17 cellular contexts compared by ENCODE assay signal in the genomic region with DNA sequence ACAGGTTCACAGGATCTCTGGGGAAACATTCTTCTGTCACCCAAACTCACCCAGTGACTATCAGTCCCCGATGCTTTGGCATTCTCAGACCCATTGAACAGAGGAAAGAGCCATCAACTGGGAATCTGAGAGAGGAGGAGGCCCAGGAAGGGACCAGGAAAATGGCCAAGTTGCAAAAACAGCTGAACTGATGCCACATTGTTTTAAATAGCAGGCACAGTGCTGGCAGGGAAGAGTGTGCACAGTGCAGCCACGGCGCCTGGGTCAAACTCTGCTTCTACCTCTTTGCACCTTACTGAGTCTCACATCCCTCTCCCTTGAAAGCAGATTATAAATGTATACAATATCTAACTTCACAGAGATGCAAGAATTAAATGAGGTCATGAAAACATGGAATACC.
DNase-seq lines count a peak whose midpoint lies in the region; ATAC-seq and TF ChIP-seq lines count a peak whose summit lies in the region.
"Had no signal": no experiment of that assay in that cellular context is flagged by ENCODE, and none has a peak within 500 bp of the region (broad histone marks: within the 10 kb centered on the region; RNA-seq: fewer than 3 reads in every experiment).

No MANE protein-coding gene starts in this region.

- peaks cover 20% of the 10 kb centered on the region for H3K4me1 Mint-ChIP-seq in T-helper 17 cell

- H3K27me3 ChIP-seq in dorsolateral prefrontal cortex (no peaks in the 10 kb centered on the region), psoas muscle (ENCODE audit: insufficient read depth in 3 of 3, low read length in 2 of 3) (no peaks in the 10 kb centered on the region)
- H3K27me3 ChIP-seq: pancreas had no signal

- peak overlapping the region in 35 of 59 donors; percentile 0 to 45 (median 28) for H3K4me3 ChIP-seq in dorsolateral prefrontal cortex
- no peak overlapping the region for H3K4me3 ChIP-seq in psoas muscle
- H3K4me3 ChIP-seq: coronary artery, mucosa of descending colon, pancreas, smooth muscle cell had no signal

- peaks cover 2% of the 10 kb centered on the region for H3K36me3 Mint-ChIP-seq in T-helper 17 cell (ENCODE audit: low read depth)

- H3K36me3 ChIP-seq in psoas muscle (ENCODE audit: insufficient read depth in 1 of 2, low read depth in 1 of 2): no peaks in the 10 kb centered on the region
- H3K36me3 ChIP-seq: pancreas had no signal

- peak overlapping the region; percentile 14 for H3K27ac Mint-ChIP-seq in T-helper 17 cell

- H3K27ac ChIP-seq in dorsolateral prefrontal cortex (peak overlapping the region in 45 of 59 donors; percentile 2 to 85 (median 71)), psoas muscle (no peak overlapping the region)
- H3K27ac ChIP-seq: coronary artery, pancreas had no signal

- peaks cover 10% of the 10 kb centered on the region for H3K27me3 Mint-ChIP-seq in T-helper 17 cell

- no peak overlapping the region for H3K4me3 Mint-ChIP-seq in T-helper 17 cell

- peaks cover 17% of the 10 kb centered on the region for H3K4me1 ChIP-seq in psoas muscle
- H3K4me1 ChIP-seq: pancreas had no signal

- TF ChIP-seq CTCF in dorsolateral prefrontal cortex (IDR thresholded peaks at IDR 0.05 in 54 of 56, conservative IDR thresholded peaks at IDR 0.05 in 2 of 56; ENCODE audit: low read depth in 1 of 56, partially characterized antibody in 56 of 56): no peak
- no peak for TF ChIP-seq CTCF in psoas muscle (IDR thresholded peaks at IDR 0.05)

- intact Hi-C loops in dorsolateral prefrontal cortex (cut with DNase I) (no loop called here), psoas muscle (cut with DNase I) (no loop called here)

- DNase-seq in T-helper 17 cell: no peak
- peak in 7 of 10 donors; percentile 55 to 85 (median 67) for DNase-seq in dorsolateral prefrontal cortex
- DNase-seq in medulla oblongata (ENCODE audit: extremely low spot score): peak; percentile 88
- no peak for DNase-seq in psoas muscle
- no peak for DNase-seq in dedifferentiated amniotic fluid mesenchymal stem cell (ENCODE audit: extremely low spot score)
- DNase-seq in CD1c-positive myeloid dendritic cell (ENCODE audit: extremely low spot score): no peak
- DNase-seq: activated CD4-positive, alpha-beta T cell treated with anti-CD3 and anti-CD28 coated beads for 48 hours; activated gamma-delta T cell; AML-193; GOT3; mucosa of descending colon; NCI-H2029; OCI-M1; pancreas had no signal

- ATAC-seq in T-helper 17 cell (no peak), psoas muscle (peak; percentile 70 to 88 (median 80)), HG02852 (IDR thresholded peaks at IDR 0.05; ENCODE audit: unreplicated experiment) (no peak)
- ATAC-seq: mucosa of descending colon had no signal

- 14 to 31% (median 25%) methylated on average over 3 of the region's 3 CpGs for WGBS in psoas muscle, 3 donors

- no peaks in the 10 kb centered on the region for H3K9me3 ChIP-seq in T-helper 17 cell (ENCODE audit: control insufficient read depth, low read length, poor library complexity, severe bottlenecking)
- H3K9me3 ChIP-seq in psoas muscle: no peaks in the 10 kb centered on the region
- H3K9me3 ChIP-seq: mucosa of descending colon, pancreas had no signal

Comparison
In these comparisons a context has a peak if more than half of its experiments do, and no peak if none do; other contexts are left out.
1. ATAC-seq: peak in psoas muscle (4 of 4); none in T-helper 17 cell (single experiment) and HG02852 (single experiment).
2. DNase-seq: peak in dorsolateral prefrontal cortex (7 of 10) and medulla oblongata (single experiment); none in T-helper 17 cell (0 of 3), psoas muscle (0 of 2), dedifferentiated amniotic fluid mesenchymal stem cell (single experiment) and CD1c-positive myeloid dendritic cell (single experiment).